ENCODE assay signal across 8 cellular contexts in the genomic region with DNA sequence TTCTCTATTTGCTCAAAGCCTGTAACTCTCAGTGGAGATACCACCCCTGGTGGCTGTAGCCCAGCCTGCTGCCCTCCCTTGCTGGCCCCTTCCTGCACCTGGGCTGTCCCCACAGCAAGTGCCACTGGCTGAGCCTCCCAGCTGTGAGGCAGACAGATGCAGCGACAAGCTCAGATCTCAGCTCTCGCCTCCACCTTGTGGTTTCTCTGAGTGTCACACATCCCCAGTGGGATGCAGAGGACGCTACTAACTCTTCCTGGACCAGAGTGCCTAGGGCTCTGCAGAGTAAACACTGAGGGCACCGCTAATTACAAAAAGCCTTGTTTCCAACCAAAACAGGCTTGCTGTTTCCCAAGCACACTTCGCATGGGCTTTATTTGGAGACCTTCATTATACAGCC. TPM values are rescaled to one million over a fixed set of nuclear protein-coding genes. Genes with fewer than 3 reads are reported as not detected.
DNase-seq lines count a peak whose midpoint lies in the region; ATAC-seq, FAIRE-seq and TF ChIP-seq lines count a peak whose summit lies in the region.

No MANE protein-coding gene starts in this region.

- ATAC-seq in left colon (peak; percentile 33), HG02970 (IDR thresholded peaks at IDR 0.05; ENCODE audit: low FRiP score, unreplicated experiment) (no peak)

- H3K27me3 ChIP-seq in GM06990 (replicated peaks; ENCODE audit: control insufficient read depth, insufficient read depth, low read length) = no peaks in the 10 kb centered on the region

- no peak overlapping the region for H3K4me3 ChIP-seq in GM06990 (replicated peaks; ENCODE audit: low read depth, low read length)
- no peak overlapping the region for H3K4me3 ChIP-seq in Jurkat, Clone E6-1 (ENCODE audit: low read length)

- DNase-seq in GM06990 (ENCODE audit: extremely low read depth, insufficient read length) (no peak), left colon (no peak), frontal cortex (ENCODE audit: low spot score in 2 of 2) (no peak), substantia nigra (lab: John Stamatoyannopoulos, UW) (no peak), NCI-H526 treated with DMSO at 0.1 percent for 48 hours (lab: John Stamatoyannopoulos, UW) (no peak)
- peak; percentile 78 for DNase-seq in Jurkat, Clone E6-1 (ENCODE audit: low read depth, low spot score)
- peak; percentile 33 to 43 for DNase-seq in activated CD4-positive, alpha-beta T cell treated with anti-CD3 and anti-CD28 coated beads, Interleukin-2, amount 50 U/mL, for 48 hours

- TF ChIP-seq CTCF in GM06990 (IDR thresholded peaks at IDR 0.05; ENCODE audit: insufficient read depth, low read length, poor library complexity, severe bottlenecking) = peak; percentile 58

- intact Hi-C loops in left colon (cut with DNase I, micrococcal nuclease) = no loop called here

- H3K27ac ChIP-seq in substantia nigra (ENCODE audit: low read depth, low read length, poor library complexity, severe bottlenecking) = no peak overlapping the region

- FAIRE-seq in frontal cortex (lab: Jason Lieb, UNC) = no peak

- no peaks in the 10 kb centered on the region for H3K36me3 ChIP-seq in GM06990 (ENCODE audit: control insufficient read depth, insufficient read depth, low read length)

RNA-seq across cellular contexts. Expression of a gene that starts 8.9 kb away (rescaled TPM):
- 33.5 TPM for polyA plus RNA-seq in Jurkat, Clone E6-1 (2012; ENCODE audit: insufficient read depth, insufficient read length)
- total RNA-seq in left colon (1 to 10 TPM; 1.6 to 3.4 TPM), frontal cortex (104 TPM)

Comparison
In these comparisons a context has a peak if more than half of its experiments do, and no peak if none do; other contexts are left out.
1. DNase-seq: peak in Jurkat, Clone E6-1 (single experiment) and activated CD4-positive, alpha-beta T cell treated with anti-CD3 and anti-CD28 coated beads, Interleukin-2, amount 50 U/mL, for 48 hours (2 of 2); none in GM06990 (single experiment), left colon (0 of 2), frontal cortex (0 of 2), substantia nigra (0 of 49) and NCI-H526 treated with DMSO at 0.1 percent for 48 hours (single experiment).
2. RNA of a gene that starts 8.9 kb away (total RNA-seq): 104 TPM in frontal cortex (single experiment); 1.6 to 3.4 TPM in left colon; every median in the first group is over 10 times any median in the second.